ENCODE assay signal across 25 cellular contexts in genomic region chr17:6780886-6781285, GRCh38. TPM values are rescaled to one million over a fixed set of nuclear protein-coding genes. Genes with fewer than 3 reads are reported as not detected.
"Had no signal": no experiment of that assay in that cellular context is flagged by ENCODE, and none has a peak within 500 bp of the region (broad histone marks: within the 10 kb centered on the region; RNA-seq: fewer than 3 reads in every experiment).

No MANE protein-coding gene starts in this region.

- H3K9me3 Mint-ChIP-seq: endodermal cell had no signal

- H3K36me3 ChIP-seq: brain microvascular endothelial cell, colonic mucosa, left ventricle myocardium inferior, right atrium auricular region, thoracic aorta, upper lobe of left lung had no signal

- H3K27ac ChIP-seq: brain microvascular endothelial cell, colonic mucosa, epithelial cell of prostate, left ventricle myocardium inferior, right atrium auricular region, thoracic aorta, upper lobe of left lung had no signal

- H3K27me3 ChIP-seq: right atrium auricular region had no signal

- H3K27ac Mint-ChIP-seq: activated T-helper 1 cell treated with anti-CD3 and anti-CD28 coated beads, Interleukin-12 subunit alpha, Interleukin-12 subunit beta, Interleukin-2, Interleukin-4 antibody, amounts not matched to agents 30 ng/mL and 10 ng/mL and 1 ng/mL, durations not matched to agents 14 hours and 24 hours and 36 hours; endodermal cell; progenitor cell of endocrine pancreas; T-helper 2 cell treated with Interferon-gamma antibody and Interleukin-4, amounts not matched to agents 5 μg/mL and 100 μg/mL, for 36 hours had no signal

- H3K9me3 ChIP-seq: colonic mucosa, thoracic aorta, upper lobe of left lung had no signal

- DNase-seq: activated gamma-delta T cell treated with Interleukin-2 at 50 U/mL for 16 hours; activated T-cell treated with anti-CD3 and anti-CD28 coated beads for 4 hours; aorta; brain microvascular endothelial cell; colonic mucosa; endodermal cell; foreskin melanocyte; left ventricle myocardium inferior; mammary epithelial cell; small intestine; stimulated activated CD4-positive, alpha-beta T cell treated with anti-CD3 and anti-CD28 coated beads, Interleukin-15, amount 100 ng/mL, for 24 hours; stimulated activated CD4-positive, alpha-beta T cell treated with anti-CD3 and anti-CD28 coated beads, Interleukin-2, amount 100 ng/mL, for 48 hours; upper lobe of left lung had no signal

- H3K4me3 ChIP-seq: colonic mucosa, left ventricle myocardium inferior, right atrium auricular region, thoracic aorta, upper lobe of left lung had no signal

- ATAC-seq: activated CD4-positive, CD25-positive, alpha-beta regulatory T cell treated with anti-CD3 and anti-CD28 coated beads, Interleukin-2, amount 50 U/mL, for 24 hours had no signal

- H3K4me1 ChIP-seq: colonic mucosa had no signal

- H3K4me3 Mint-ChIP-seq: activated T-helper 1 cell treated with anti-CD3 and anti-CD28 coated beads, Interleukin-12 subunit alpha, Interleukin-12 subunit beta, Interleukin-2, Interleukin-4 antibody, amounts not matched to agents 30 ng/mL and 10 ng/mL and 1 ng/mL, durations not matched to agents 14 hours and 24 hours and 36 hours; central memory CD8-positive, alpha-beta T cell; endodermal cell; T-helper 2 cell treated with Interferon-gamma antibody and Interleukin-4, amounts not matched to agents 5 μg/mL and 100 μg/mL, for 36 hours had no signal

- H3K4me1 Mint-ChIP-seq: endodermal cell had no signal

RNA-seq across cellular contexts. Expression of gene FBXO39, which starts 4.9 kb away (rescaled TPM):
- total RNA-seq: activated T-helper 1 cell treated with anti-CD3 and anti-CD28 coated beads, Interleukin-12 subunit alpha, Interleukin-12 subunit beta, Interleukin-2, Interleukin-4 antibody, amounts not matched to agents 30 ng/mL and 10 ng/mL and 1 ng/mL, durations not matched to agents 14 hours and 24 hours and 36 hours; colonic mucosa; kidney epithelial cell; left ventricle myocardium inferior; progenitor cell of endocrine pancreas; right atrium auricular region had no signal

RNA-seq across cellular contexts. Expression of gene XAF1, which starts 25.0 kb away (rescaled TPM):
- total RNA-seq: progenitor cell of endocrine pancreas had no signal

RNA-seq across cellular contexts. Expression of gene TEKT1, which starts 50.6 kb away (rescaled TPM):
- total RNA-seq: activated T-helper 1 cell treated with anti-CD3 and anti-CD28 coated beads, Interleukin-12 subunit alpha, Interleukin-12 subunit beta, Interleukin-2, Interleukin-4 antibody, amounts not matched to agents 30 ng/mL and 10 ng/mL and 1 ng/mL, durations not matched to agents 14 hours and 24 hours and 36 hours; aorta; colonic mucosa; endodermal cell; fibroblast of lung; kidney epithelial cell; left ventricle myocardium inferior; mammary epithelial cell; mononuclear cell; omental fat pad; progenitor cell of endocrine pancreas; right atrium auricular region; thoracic aorta had no signal
